Comparison of ENCODE assay signal across 8 cellular contexts in genomic region chr1:169348356-169349036, GRCh38. TPM values are rescaled to one million over a fixed set of nuclear protein-coding genes. Genes with fewer than 3 reads are reported as not detected.
DNase-seq lines count a peak whose midpoint lies in the region; ATAC-seq and TF ChIP-seq lines count a peak whose summit lies in the region.

No MANE protein-coding gene starts in this region.

- TF ChIP-seq CTCF in AG10803 (conservative IDR thresholded peaks at IDR 0.05; ENCODE audit: low read length), result peak; percentile 85
- TF ChIP-seq CTCF in GM12864 (IDR thresholded peaks at IDR 0.05; ENCODE audit: low read depth, low read length, missing control alignments), result peak; percentile 60
- TF ChIP-seq CTCF in kidney epithelial cell (IDR thresholded peaks at IDR 0.05; ENCODE audit: insufficient read depth, low read length, poor library complexity, severe bottlenecking), result peak; percentile 55
- TF ChIP-seq CTCF in upper lobe of left lung (IDR thresholded peaks at IDR 0.05), result peak; percentile 66 to 80 (median 78)

- H3K27me3 ChIP-seq in kidney epithelial cell (ENCODE audit: control insufficient read depth, insufficient read depth, low read length), result no peaks in the 10 kb centered on the region
- no peaks in the 10 kb centered on the region for H3K27me3 ChIP-seq in upper lobe of left lung

- DNase-seq in AG10803 (ENCODE audit: low read depth), result peak; percentile 52
- peak; percentile 19 for DNase-seq in GM12864 (ENCODE audit: low read depth)
- DNase-seq in NCI-H2171 treated with DMSO at 0.1 percent for 48 hours (lab: John Stamatoyannopoulos, UW), result peak; percentile 67
- peak; percentile 72 for DNase-seq in astrocyte of the hippocampus (ENCODE audit: low read depth, low spot score)
- DNase-seq in kidney epithelial cell (ENCODE audit: low read depth), result no peak
- no peak for DNase-seq in upper lobe of left lung
- DNase-seq in stimulated activated CD4-positive, alpha-beta T cell treated with anti-CD3 and anti-CD28 coated beads, Interleukin-15, amount 100 ng/mL, for 24 hours, result no peak

- peak in 1 of 2 donors; percentile 71 for ATAC-seq in upper lobe of left lung (ENCODE audit: low FRiP score in 2 of 2)
- ATAC-seq in GM18868 (IDR thresholded peaks at IDR 0.05; ENCODE audit: unreplicated experiment), result no peak

- TF ChIP-seq EP300 in upper lobe of left lung (IDR thresholded peaks at IDR 0.05), result no peak

- TF ChIP-seq POLR2A in upper lobe of left lung (IDR thresholded peaks at IDR 0.05), result no peak

- H3K9me3 ChIP-seq in upper lobe of left lung, result no peaks in the 10 kb centered on the region

- 44 to 45% methylated on average over 5 of the region's 5 CpGs for WGBS in upper lobe of left lung, 2 donors

- no peak overlapping the region for H3K27ac ChIP-seq in upper lobe of left lung

- H3K4me3 ChIP-seq in AG10803 (ENCODE audit: low read length) (no peak overlapping the region), GM12864 (ENCODE audit: low read depth, low read length) (no peak overlapping the region), kidney epithelial cell (ENCODE audit: low read depth, low read length) (no peak overlapping the region), upper lobe of left lung (no peak overlapping the region)

- H3K4me1 ChIP-seq in upper lobe of left lung, result no peaks in the 10 kb centered on the region

- H3K36me3 ChIP-seq in kidney epithelial cell (ENCODE audit: control insufficient read depth, insufficient read depth, low read length) (no peaks in the 10 kb centered on the region), upper lobe of left lung (no peaks in the 10 kb centered on the region)

RNA-seq across cellular contexts. Expression of gene NME7, which starts 19.1 kb away (rescaled TPM):
- 23.6 and 24.4 TPM in 2 replicates for total RNA-seq in kidney epithelial cell
- total RNA-seq in upper lobe of left lung, result 10 to 100 TPM in 5 of 6 donors, 1 to 10 TPM in 1; 9.8 to 24.1 (median 12.1) TPM

RNA-seq across cellular contexts. Expression of gene BLZF1, which starts 19.5 kb away (rescaled TPM):
- total RNA-seq in kidney epithelial cell, result 30.5 and 33.0 TPM in 2 replicates
- 10 to 100 TPM; 11.4 to 33.5 (median 23.1) TPM for total RNA-seq in upper lobe of left lung

Comparison
In these comparisons a context has a peak if more than half of its experiments do, and no peak if none do; other contexts are left out.
1. DNase-seq: peak in AG10803 (single experiment), GM12864 (single experiment), NCI-H2171 treated with DMSO at 0.1 percent for 48 hours (single experiment) and astrocyte of the hippocampus (single experiment); none in kidney epithelial cell (single experiment), upper lobe of left lung (0 of 2) and stimulated activated CD4-positive, alpha-beta T cell treated with anti-CD3 and anti-CD28 coated beads, Interleukin-15, amount 100 ng/mL, for 24 hours (single experiment).
2. Peak in every context shown above with its lines, with median percentiles within 50 percentile points of each other: CTCF ChIP-seq.